ENCODE assay signal across 8 cellular contexts in genomic region chr1:223707270-223708000, GRCh38. TPM values are rescaled to one million over a fixed set of nuclear protein-coding genes. Genes with fewer than 3 reads are reported as not detected.
A peak's percentile ranks its signal among the peaks of the same experiment; 100 is the strongest.
DNase-seq lines count a peak whose midpoint lies in the region; ATAC-seq and TF ChIP-seq lines count a peak whose summit lies in the region.

No MANE protein-coding gene starts in this region.

- WGBS in transverse colon (ENCODE audit: low coverage in 1 of 2), 2 donors, result 13 to 45% methylated on average over 3 to 6 of the region's 6 CpGs

- H3K27ac ChIP-seq in C4-2B, result peak overlapping the region; percentile 56
- H3K27ac ChIP-seq in layer of hippocampus (ENCODE audit: low read depth, low read length), result peak overlapping the region; percentile 18
- H3K27ac ChIP-seq in transverse colon, result peak overlapping the region; percentile 81 to 89 (median 86)

- no peak for ATAC-seq in GM18505 (IDR thresholded peaks at IDR 0.05; ENCODE audit: unreplicated experiment)

- H3K27me3 ChIP-seq in layer of hippocampus (ENCODE audit: control insufficient read depth, insufficient read depth, low read length) (no peaks in the 10 kb centered on the region), transverse colon (no peaks in the 10 kb centered on the region)

- DNase-seq in M059J (ENCODE audit: low read depth) (peak; percentile 99), amniotic stem cell (lab: John Stamatoyannopoulos, UW) (peak; percentile 93), transverse colon (peak; percentile 77), NCI-H1694 (lab: John Stamatoyannopoulos, UW) (no peak)
- no peak for DNase-seq in stimulated activated CD4-positive, alpha-beta T cell treated with anti-CD3 and anti-CD28 coated beads, Interleukin-4, amount 100 ng/mL, for 4 hours

- H3K4me3 ChIP-seq in transverse colon, result no peak overlapping the region

- in situ Hi-C loops in transverse colon (cut with MboI; ENCODE audit: low pct_ligation_motif_present in 1 of 4, low pct_unique_long_range_greater_than_20kb in 1 of 4, low sequenced_read_pairs in 3 of 4), result loop anchor here in 2 of 4 donors (5.0 to 10.0 kb wide), 2 partner anchors 45 to 47 kb away; no protein-coding TSS in a partner anchor

- peaks cover 10 to 53% (median 36%) of the 10 kb centered on the region in 4 donors for H3K4me1 ChIP-seq in transverse colon

- intact Hi-C loops in transverse colon (cut with DNase I; ENCODE audit: low total_unique reads), result no loop called here

- TF ChIP-seq CTCF in C4-2B (conservative IDR thresholded peaks at IDR 0.05) (no peak), transverse colon (IDR thresholded peaks at IDR 0.05) (no peak)

- TF ChIP-seq EP300 in transverse colon (IDR thresholded peaks at IDR 0.05; ENCODE audit: low read depth), result no peak

- no peaks in the 10 kb centered on the region for H3K36me3 ChIP-seq in transverse colon

- no peaks in the 10 kb centered on the region for H3K9me3 ChIP-seq in transverse colon

- TF ChIP-seq POLR2A in transverse colon (IDR thresholded peaks at IDR 0.05) (no peak), GM18505 (IDR thresholded peaks at IDR 0.05; ENCODE audit: borderline replicate concordance, extremely low read depth, insufficient read depth, insufficient read length) (no peak)

RNA-seq across cellular contexts. Expression of gene CAPN2, which starts 4.9 kb away (rescaled TPM):
- 177 and 253 TPM in 2 replicates for total RNA-seq in M059J (2014; rRNA removed; shearing (Covaris generic))
- total RNA-seq in transverse colon, result 100 to 1,000 TPM; 193 to 505 (median 387) TPM

RNA-seq across cellular contexts. Expression of gene CAPN8, which starts 41.9 kb away (rescaled TPM):
- total RNA-seq in M059J (2014; rRNA removed; shearing (Covaris generic)), result not detected in 2 replicates
- 100 to 1,000 TPM in 2 of 4 donors, 10 to 100 TPM in 2; 55.4 to 273 (median 91.6) TPM for total RNA-seq in transverse colon

Comparison
In these comparisons a context has a peak if more than half of its experiments do, and no peak if none do; other contexts are left out.
1. H3K27ac ChIP-seq: peak in every context shown above with its lines; median percentile 86 in transverse colon; 56 in C4-2B; 18 in layer of hippocampus.
2. DNase-seq: peak in M059J (single experiment), amniotic stem cell (single experiment) and transverse colon (single experiment); none in stimulated activated CD4-positive, alpha-beta T cell treated with anti-CD3 and anti-CD28 coated beads, Interleukin-4, amount 100 ng/mL, for 4 hours (0 of 2) and NCI-H1694 (single experiment).
3. RNA of gene CAPN8, which starts 41.9 kb away (total RNA-seq): 55.4 to 273 TPM in transverse colon; not detected in M059J; every median in the first group is over 10 times any median in the second.